In genomic region chr4:22048326-22048725, GRCh38 we compare ENCODE assay signal across 7 cellular contexts.
"Had no signal": no experiment of that assay in that cellular context is flagged by ENCODE, and none has a peak within 500 bp of the region (broad histone marks: within the 10 kb centered on the region; RNA-seq: fewer than 3 reads in every experiment).

No MANE protein-coding gene starts in this region.

- H3K9ac ChIP-seq: KMS-11 had no signal

- H3K27ac ChIP-seq: HL-60, KMS-11 had no signal

- ATAC-seq: HepG2, K562 had no signal

- H3K4me2 ChIP-seq: KMS-11 had no signal

- H3K4me3 ChIP-seq: K562 had no signal

- DNase-seq: IMR-90, KBM-7, KG1 had no signal
